In genomic region chr21:31594279-31594678, GRCh38 we compare ENCODE assay signal across 29 cellular contexts.
"Had no signal": no experiment of that assay in that cellular context is flagged by ENCODE, and none has a peak within 500 bp of the region (broad histone marks: within the 10 kb centered on the region; RNA-seq: fewer than 3 reads in every experiment).

No MANE protein-coding gene starts in this region.

- FAIRE-seq: colon, endometrium, endothelial cell of umbilical vein, frontal cortex had no signal

- H3K4me2 ChIP-seq: hepatocyte had no signal

- H3K79me2 ChIP-seq: hepatocyte had no signal

- DNase-seq: colonic mucosa; cortex of kidney; dermis blood vessel endothelial cell; dorsolateral prefrontal cortex; effector CD4-positive, alpha-beta T cell; effector CD8-positive, alpha-beta T cell; effector memory CD4-positive, alpha-beta T cell; effector memory CD8-positive, alpha-beta T cell; endodermal cell; erythroblast; esophagus squamous epithelium; foreskin fibroblast; foreskin keratinocyte; foreskin melanocyte; gastrocnemius medialis; glutamatergic neuron; head of caudate nucleus; heart left ventricle; heart right ventricle had no signal

- H3K27me3 ChIP-seq: colonic mucosa, dorsolateral prefrontal cortex, esophagus muscularis mucosa, esophagus squamous epithelium, foreskin keratinocyte, gastrocnemius medialis, gastroesophageal sphincter, heart right ventricle, hepatocyte had no signal

- H3K4me1 ChIP-seq: colonic mucosa, esophagus squamous epithelium, foreskin keratinocyte, gastrocnemius medialis, gastroesophageal sphincter had no signal

- H3K36me3 ChIP-seq: colonic mucosa, esophagus muscularis mucosa, esophagus squamous epithelium, gastrocnemius medialis, gastroesophageal sphincter, heart left ventricle, heart right ventricle had no signal

- ATAC-seq: effector memory CD8-positive, alpha-beta T cell; esophagus mucosa; foreskin keratinocyte; gastrocnemius medialis; gastroesophageal sphincter; heart left ventricle; heart right ventricle had no signal

- H3K27ac ChIP-seq: colonic mucosa, coronary artery, dorsolateral prefrontal cortex, epithelial cell of prostate, esophagus muscularis mucosa, esophagus squamous epithelium, foreskin keratinocyte, gastrocnemius medialis, gastroesophageal sphincter, heart left ventricle, heart right ventricle, hepatocyte had no signal

- H2AFZ ChIP-seq: hepatocyte had no signal

- H3K4me3 ChIP-seq: colonic mucosa, coronary artery, dorsolateral prefrontal cortex, esophagus muscularis mucosa, esophagus squamous epithelium, gastrocnemius medialis, gastroesophageal sphincter, heart left ventricle, heart right ventricle, hepatocyte had no signal

- H3K9me3 ChIP-seq: colonic mucosa, esophagus squamous epithelium, gastrocnemius medialis had no signal
